Comparison of ENCODE assay signal across 1 cellular context in the genomic region with DNA sequence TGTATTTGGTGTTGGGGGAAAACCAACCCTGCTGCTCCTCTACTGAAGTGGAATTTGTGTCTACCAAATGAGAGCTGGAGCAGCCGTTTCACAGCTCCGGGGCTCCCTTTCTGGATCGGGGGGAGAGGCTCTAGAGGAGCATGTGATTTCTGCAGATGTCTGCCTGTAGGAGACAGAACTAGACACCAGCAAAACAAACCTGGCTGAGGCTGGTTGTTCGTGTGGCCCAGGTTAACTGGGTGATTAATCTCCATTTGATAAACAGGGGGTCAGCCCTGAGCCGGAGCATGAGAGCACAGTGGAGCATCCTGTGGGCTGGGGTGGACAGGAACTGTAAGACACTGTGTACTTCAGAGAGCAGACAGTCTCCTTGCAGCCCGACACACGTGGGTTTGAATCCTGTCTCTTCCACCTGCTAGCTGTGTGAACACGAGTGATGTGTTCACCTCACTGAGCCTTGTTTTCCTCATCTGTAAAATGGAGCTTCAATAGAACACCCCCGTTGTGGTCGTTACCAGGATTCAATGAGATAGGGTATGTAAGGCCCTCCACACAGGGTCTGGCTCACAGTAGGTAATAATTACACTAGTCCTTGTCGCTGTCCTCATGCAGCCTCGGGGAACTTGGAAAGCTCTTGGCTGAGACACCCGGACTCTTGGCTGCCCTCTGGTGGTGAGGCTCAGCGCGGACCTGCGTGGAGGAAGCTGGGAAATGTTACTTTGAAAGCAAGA.
TF ChIP-seq lines count a peak whose summit lies in the region.

No MANE protein-coding gene starts in this region.

TF ChIP-seq in K562, 482 proteins besides CTCF, POLR2A, EP300 and RAD21 (continued from another document):
- TF ChIP-seq, protein P1, sequence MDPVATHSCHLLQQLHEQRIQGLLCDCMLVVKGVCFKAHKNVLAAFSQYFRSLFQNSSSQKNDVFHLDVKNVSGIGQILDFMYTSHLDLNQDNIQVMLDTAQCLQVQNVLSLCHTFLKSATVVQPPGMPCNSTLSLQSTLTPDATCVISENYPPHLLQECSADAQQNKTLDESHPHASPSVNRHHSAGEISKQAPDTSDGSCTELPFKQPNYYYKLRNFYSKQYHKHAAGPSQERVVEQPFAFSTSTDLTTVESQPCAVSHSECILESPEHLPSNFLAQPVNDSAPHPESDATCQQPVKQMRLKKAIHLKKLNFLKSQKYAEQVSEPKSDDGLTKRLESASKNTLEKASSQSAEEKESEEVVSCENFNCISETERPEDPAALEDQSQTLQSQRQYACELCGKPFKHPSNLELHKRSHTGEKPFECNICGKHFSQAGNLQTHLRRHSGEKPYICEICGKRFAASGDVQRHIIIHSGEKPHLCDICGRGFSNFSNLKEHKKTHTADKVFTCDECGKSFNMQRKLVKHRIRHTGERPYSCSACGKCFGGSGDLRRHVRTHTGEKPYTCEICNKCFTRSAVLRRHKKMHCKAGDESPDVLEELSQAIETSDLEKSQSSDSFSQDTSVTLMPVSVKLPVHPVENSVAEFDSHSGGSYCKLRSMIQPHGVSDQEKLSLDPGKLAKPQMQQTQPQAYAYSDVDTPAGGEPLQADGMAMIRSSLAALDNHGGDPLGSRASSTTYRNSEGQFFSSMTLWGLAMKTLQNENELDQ (CRISPR knock-in tag; IDR thresholded peaks at IDR 0.05; ENCODE audit: borderline replicate concordance), result no peak
- TF ChIP-seq NRF1 (conservative IDR thresholded peaks at IDR 0.05 in 1 of 2, IDR thresholded peaks at IDR 0.05 in 1 of 2), result peak in 1 of 2 experiments; percentile 41; a peak in 1 of 4 replicates
- TF ChIP-seq, protein P2, sequence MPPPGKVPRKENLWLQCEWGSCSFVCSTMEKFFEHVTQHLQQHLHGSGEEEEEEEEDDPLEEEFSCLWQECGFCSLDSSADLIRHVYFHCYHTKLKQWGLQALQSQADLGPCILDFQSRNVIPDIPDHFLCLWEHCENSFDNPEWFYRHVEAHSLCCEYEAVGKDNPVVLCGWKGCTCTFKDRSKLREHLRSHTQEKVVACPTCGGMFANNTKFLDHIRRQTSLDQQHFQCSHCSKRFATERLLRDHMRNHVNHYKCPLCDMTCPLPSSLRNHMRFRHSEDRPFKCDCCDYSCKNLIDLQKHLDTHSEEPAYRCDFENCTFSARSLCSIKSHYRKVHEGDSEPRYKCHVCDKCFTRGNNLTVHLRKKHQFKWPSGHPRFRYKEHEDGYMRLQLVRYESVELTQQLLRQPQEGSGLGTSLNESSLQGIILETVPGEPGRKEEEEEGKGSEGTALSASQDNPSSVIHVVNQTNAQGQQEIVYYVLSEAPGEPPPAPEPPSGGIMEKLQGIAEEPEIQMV (tag; conservative IDR thresholded peaks at IDR 0.05; ENCODE audit: low read depth), result 0 out of 2 replicates have a peak, but pooled peaks have one; percentile 4
- no peak for TF ChIP-seq STAT5A (IDR thresholded peaks at IDR 0.05; ENCODE audit: borderline replicate concordance, low read length)
- TF ChIP-seq NCOA1 (IDR thresholded peaks at IDR 0.05; ENCODE audit: low read depth), result no peak
- TF ChIP-seq RBM14 (IDR thresholded peaks at IDR 0.05; ENCODE audit: borderline replicate concordance, insufficient read depth, low read depth, low read length), result no peak
- no peak for TF ChIP-seq PRMT5 (CRISPR knock-in tag; IDR thresholded peaks at IDR 0.05)
- no peak for TF ChIP-seq MEF2D (tag; conservative IDR thresholded peaks at IDR 0.05; ENCODE audit: low read depth)
- no peak for TF ChIP-seq GATAD2A (IDR thresholded peaks at IDR 0.05)
- no peak for TF ChIP-seq NFE2 (IDR thresholded peaks at IDR 0.05; ENCODE audit: low read depth)
- TF ChIP-seq KLF16 (IDR thresholded peaks at IDR 0.05), result peak; percentile 48; the same call in 1 of the 2 replicates
- no peak for TF ChIP-seq MCM5 (IDR thresholded peaks at IDR 0.05; ENCODE audit: low read depth)
- TF ChIP-seq YBX1 (IDR thresholded peaks at IDR 0.05), result no peak
- no peak for TF ChIP-seq GATA2 (CRISPR knock-in tag; IDR thresholded peaks at IDR 0.05)
- TF ChIP-seq MYC (IDR thresholded peaks at IDR 0.05; ENCODE audit: low read depth, low read length), result 0 out of 2 replicates have a peak, but pooled peaks have one; percentile 28
- no peak for TF ChIP-seq MYC (CRISPR knock-in tag; IDR thresholded peaks at IDR 0.05; ENCODE audit: borderline replicate concordance, low read depth)
- peak; percentile 60 for TF ChIP-seq SMC3 (conservative IDR thresholded peaks at IDR 0.05; ENCODE audit: insufficient read depth, low read depth, low read length)
- 0 out of 2 replicates have a peak, but pooled peaks have one; percentile 41 for TF ChIP-seq GABPB1 (CRISPR knock-in tag; IDR thresholded peaks at IDR 0.05)
- TF ChIP-seq ATF1 (CRISPR knock-in tag; IDR thresholded peaks at IDR 0.05), result no peak
- TF ChIP-seq ATF1 (tag; IDR thresholded peaks at IDR 0.05), result no peak
- TF ChIP-seq, protein P3, sequence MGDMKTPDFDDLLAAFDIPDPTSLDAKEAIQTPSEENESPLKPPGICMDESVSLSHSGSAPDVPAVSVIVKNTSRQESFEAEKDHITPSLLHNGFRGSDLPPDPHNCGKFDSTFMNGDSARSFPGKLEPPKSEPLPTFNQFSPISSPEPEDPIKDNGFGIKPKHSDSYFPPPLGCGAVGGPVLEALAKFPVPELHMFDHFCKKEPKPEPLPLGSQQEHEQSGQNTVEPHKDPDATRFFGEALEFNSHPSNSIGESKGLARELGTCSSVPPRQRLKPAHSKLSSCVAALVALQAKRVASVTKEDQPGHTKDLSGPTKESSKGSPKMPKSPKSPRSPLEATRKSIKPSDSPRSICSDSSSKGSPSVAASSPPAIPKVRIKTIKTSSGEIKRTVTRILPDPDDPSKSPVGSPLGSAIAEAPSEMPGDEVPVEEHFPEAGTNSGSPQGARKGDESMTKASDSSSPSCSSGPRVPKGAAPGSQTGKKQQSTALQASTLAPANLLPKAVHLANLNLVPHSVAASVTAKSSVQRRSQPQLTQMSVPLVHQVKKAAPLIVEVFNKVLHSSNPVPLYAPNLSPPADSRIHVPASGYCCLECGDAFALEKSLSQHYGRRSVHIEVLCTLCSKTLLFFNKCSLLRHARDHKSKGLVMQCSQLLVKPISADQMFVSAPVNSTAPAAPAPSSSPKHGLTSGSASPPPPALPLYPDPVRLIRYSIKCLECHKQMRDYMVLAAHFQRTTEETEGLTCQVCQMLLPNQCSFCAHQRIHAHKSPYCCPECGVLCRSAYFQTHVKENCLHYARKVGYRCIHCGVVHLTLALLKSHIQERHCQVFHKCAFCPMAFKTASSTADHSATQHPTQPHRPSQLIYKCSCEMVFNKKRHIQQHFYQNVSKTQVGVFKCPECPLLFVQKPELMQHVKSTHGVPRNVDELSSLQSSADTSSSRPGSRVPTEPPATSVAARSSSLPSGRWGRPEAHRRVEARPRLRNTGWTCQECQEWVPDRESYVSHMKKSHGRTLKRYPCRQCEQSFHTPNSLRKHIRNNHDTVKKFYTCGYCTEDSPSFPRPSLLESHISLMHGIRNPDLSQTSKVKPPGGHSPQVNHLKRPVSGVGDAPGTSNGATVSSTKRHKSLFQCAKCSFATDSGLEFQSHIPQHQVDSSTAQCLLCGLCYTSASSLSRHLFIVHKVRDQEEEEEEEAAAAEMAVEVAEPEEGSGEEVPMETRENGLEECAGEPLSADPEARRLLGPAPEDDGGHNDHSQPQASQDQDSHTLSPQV (IDR thresholded peaks at IDR 0.05), result no peak
- TF ChIP-seq, protein P4, sequence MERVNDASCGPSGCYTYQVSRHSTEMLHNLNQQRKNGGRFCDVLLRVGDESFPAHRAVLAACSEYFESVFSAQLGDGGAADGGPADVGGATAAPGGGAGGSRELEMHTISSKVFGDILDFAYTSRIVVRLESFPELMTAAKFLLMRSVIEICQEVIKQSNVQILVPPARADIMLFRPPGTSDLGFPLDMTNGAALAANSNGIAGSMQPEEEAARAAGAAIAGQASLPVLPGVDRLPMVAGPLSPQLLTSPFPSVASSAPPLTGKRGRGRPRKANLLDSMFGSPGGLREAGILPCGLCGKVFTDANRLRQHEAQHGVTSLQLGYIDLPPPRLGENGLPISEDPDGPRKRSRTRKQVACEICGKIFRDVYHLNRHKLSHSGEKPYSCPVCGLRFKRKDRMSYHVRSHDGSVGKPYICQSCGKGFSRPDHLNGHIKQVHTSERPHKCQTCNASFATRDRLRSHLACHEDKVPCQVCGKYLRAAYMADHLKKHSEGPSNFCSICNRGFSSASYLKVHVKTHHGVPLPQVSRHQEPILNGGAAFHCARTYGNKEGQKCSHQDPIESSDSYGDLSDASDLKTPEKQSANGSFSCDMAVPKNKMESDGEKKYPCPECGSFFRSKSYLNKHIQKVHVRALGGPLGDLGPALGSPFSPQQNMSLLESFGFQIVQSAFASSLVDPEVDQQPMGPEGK (CRISPR knock-in tag; IDR thresholded peaks at IDR 0.05; ENCODE audit: borderline replicate concordance), result no peak
- TF ChIP-seq, protein P5, sequence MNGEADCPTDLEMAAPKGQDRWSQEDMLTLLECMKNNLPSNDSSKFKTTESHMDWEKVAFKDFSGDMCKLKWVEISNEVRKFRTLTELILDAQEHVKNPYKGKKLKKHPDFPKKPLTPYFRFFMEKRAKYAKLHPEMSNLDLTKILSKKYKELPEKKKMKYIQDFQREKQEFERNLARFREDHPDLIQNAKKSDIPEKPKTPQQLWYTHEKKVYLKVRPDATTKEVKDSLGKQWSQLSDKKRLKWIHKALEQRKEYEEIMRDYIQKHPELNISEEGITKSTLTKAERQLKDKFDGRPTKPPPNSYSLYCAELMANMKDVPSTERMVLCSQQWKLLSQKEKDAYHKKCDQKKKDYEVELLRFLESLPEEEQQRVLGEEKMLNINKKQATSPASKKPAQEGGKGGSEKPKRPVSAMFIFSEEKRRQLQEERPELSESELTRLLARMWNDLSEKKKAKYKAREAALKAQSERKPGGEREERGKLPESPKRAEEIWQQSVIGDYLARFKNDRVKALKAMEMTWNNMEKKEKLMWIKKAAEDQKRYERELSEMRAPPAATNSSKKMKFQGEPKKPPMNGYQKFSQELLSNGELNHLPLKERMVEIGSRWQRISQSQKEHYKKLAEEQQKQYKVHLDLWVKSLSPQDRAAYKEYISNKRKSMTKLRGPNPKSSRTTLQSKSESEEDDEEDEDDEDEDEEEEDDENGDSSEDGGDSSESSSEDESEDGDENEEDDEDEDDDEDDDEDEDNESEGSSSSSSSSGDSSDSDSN (IDR thresholded peaks at IDR 0.05; ENCODE audit: borderline replicate concordance in 1 of 2, low read depth in 2 of 2, low read length in 2 of 2), result no peak
- TF ChIP-seq JUN (IDR thresholded peaks at IDR 0.05; ENCODE audit: borderline replicate concordance, low read depth, low read length), result 0 out of 2 replicates have a peak, but pooled peaks have one; percentile 3
- TF ChIP-seq JUN (CRISPR knock-in tag; IDR thresholded peaks at IDR 0.05; ENCODE audit: borderline replicate concordance), result no peak
- no peak for TF ChIP-seq TEAD4 (IDR thresholded peaks at IDR 0.05; ENCODE audit: low read length)
- TF ChIP-seq TEAD4 (CRISPR knock-in tag; IDR thresholded peaks at IDR 0.05; ENCODE audit: borderline replicate concordance), result no peak
- TF ChIP-seq SMAD4 (CRISPR knock-in tag; conservative IDR thresholded peaks at IDR 0.05), result no peak
- TF ChIP-seq CBFA2T3 (IDR thresholded peaks at IDR 0.05), result no peak
- TF ChIP-seq DNMT1 (IDR thresholded peaks at IDR 0.05), result no peak
- no peak for TF ChIP-seq NELFE (IDR thresholded peaks at IDR 0.05; ENCODE audit: insufficient read depth, insufficient read length)
- no peak for TF ChIP-seq ILK (tag; IDR thresholded peaks at IDR 0.05; ENCODE audit: borderline replicate concordance, low read depth)
- TF ChIP-seq ETS2 (tag; IDR thresholded peaks at IDR 0.05; ENCODE audit: borderline replicate concordance, poor library complexity, severe bottlenecking), result no peak
- TF ChIP-seq JUNB (CRISPR knock-in tag; conservative IDR thresholded peaks at IDR 0.05), result no peak
- TF ChIP-seq, protein P6, sequence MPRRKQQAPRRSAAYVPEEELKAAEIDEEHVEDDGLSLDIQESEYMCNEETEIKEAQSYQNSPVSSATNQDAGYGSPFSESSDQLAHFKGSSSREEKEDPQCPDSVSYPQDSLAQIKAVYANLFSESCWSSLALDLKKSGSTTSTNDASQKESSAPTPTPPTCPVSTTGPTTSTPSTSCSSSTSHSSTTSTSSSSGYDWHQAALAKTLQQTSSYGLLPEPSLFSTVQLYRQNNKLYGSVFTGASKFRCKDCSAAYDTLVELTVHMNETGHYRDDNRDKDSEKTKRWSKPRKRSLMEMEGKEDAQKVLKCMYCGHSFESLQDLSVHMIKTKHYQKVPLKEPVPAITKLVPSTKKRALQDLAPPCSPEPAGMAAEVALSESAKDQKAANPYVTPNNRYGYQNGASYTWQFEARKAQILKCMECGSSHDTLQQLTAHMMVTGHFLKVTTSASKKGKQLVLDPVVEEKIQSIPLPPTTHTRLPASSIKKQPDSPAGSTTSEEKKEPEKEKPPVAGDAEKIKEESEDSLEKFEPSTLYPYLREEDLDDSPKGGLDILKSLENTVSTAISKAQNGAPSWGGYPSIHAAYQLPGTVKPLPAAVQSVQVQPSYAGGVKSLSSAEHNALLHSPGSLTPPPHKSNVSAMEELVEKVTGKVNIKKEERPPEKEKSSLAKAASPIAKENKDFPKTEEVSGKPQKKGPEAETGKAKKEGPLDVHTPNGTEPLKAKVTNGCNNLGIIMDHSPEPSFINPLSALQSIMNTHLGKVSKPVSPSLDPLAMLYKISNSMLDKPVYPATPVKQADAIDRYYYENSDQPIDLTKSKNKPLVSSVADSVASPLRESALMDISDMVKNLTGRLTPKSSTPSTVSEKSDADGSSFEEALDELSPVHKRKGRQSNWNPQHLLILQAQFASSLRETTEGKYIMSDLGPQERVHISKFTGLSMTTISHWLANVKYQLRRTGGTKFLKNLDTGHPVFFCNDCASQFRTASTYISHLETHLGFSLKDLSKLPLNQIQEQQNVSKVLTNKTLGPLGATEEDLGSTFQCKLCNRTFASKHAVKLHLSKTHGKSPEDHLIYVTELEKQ (CRISPR knock-in tag; IDR thresholded peaks at IDR 0.05), result no peak
- TF ChIP-seq MEIS2 (IDR thresholded peaks at IDR 0.05; ENCODE audit: partially characterized antibody), result no peak
